Comparison of ENCODE assay signal across 12 cellular contexts in genomic region chr10:99927719-99928280, GRCh38.
DNase-seq lines count a peak whose midpoint lies in the region; ATAC-seq and TF ChIP-seq lines count a peak whose summit lies in the region.
"Had no signal": no experiment of that assay in that cellular context is flagged by ENCODE, and none has a peak within 500 bp of the region (broad histone marks: within the 10 kb centered on the region; RNA-seq: fewer than 3 reads in every experiment).

No MANE protein-coding gene starts in this region.

- peaks cover 2% of the 10 kb centered on the region for H3K9me3 Mint-ChIP-seq in Calu3 (ENCODE audit: low read depth, unreplicated experiment)
- no peaks in the 10 kb centered on the region for H3K9me3 Mint-ChIP-seq in osteocyte (ENCODE audit: unreplicated experiment)
- no peaks in the 10 kb centered on the region for H3K9me3 Mint-ChIP-seq in activated T-cell treated with anti-CD3 and anti-CD28 coated beads, Interleukin-2, amount 50 U/mL, for 4 hours
- H3K9me3 Mint-ChIP-seq: CD4-positive, CD25-positive, alpha-beta regulatory T cell had no signal

- TF ChIP-seq CTCF in Calu3 (IDR thresholded peaks at IDR 0.05; ENCODE audit: unreplicated experiment) (no peak), RWPE2 (IDR thresholded peaks at IDR 0.05; ENCODE audit: poor library complexity, severe bottlenecking) (no peak), left ventricle myocardium inferior (IDR thresholded peaks at IDR 0.05; ENCODE audit: borderline replicate concordance) (no peak), osteocyte (IDR thresholded peaks at IDR 0.05) (no peak)

- H3K9me3 ChIP-seq in RWPE2 (ENCODE audit: severe bottlenecking), result no peaks in the 10 kb centered on the region
- no peaks in the 10 kb centered on the region for H3K9me3 ChIP-seq in left ventricle myocardium inferior (replicated peaks)

- peaks cover 43% of the 10 kb centered on the region for H3K4me1 Mint-ChIP-seq in Calu3 (ENCODE audit: low read depth, unreplicated experiment)
- H3K4me1 Mint-ChIP-seq in osteocyte (ENCODE audit: unreplicated experiment), result peaks cover 44% of the 10 kb centered on the region
- H3K4me1 Mint-ChIP-seq in activated T-cell treated with anti-CD3 and anti-CD28 coated beads, Interleukin-2, amount 50 U/mL, for 4 hours (ENCODE audit: low read depth), result peaks cover 7% of the 10 kb centered on the region
- H3K4me1 Mint-ChIP-seq: CD4-positive, CD25-positive, alpha-beta regulatory T cell had no signal

- H3K27me3 Mint-ChIP-seq in Calu3 (ENCODE audit: unreplicated experiment) (no peaks in the 10 kb centered on the region), osteocyte (ENCODE audit: unreplicated experiment) (no peaks in the 10 kb centered on the region)
- H3K27me3 Mint-ChIP-seq in activated T-cell treated with anti-CD3 and anti-CD28 coated beads, Interleukin-2, amount 50 U/mL, for 4 hours (ENCODE audit: low read depth), result no peaks in the 10 kb centered on the region
- H3K27me3 Mint-ChIP-seq: CD4-positive, CD25-positive, alpha-beta regulatory T cell had no signal

- peaks cover 13% of the 10 kb centered on the region for H3K36me3 ChIP-seq in RWPE2 (ENCODE audit: low read depth)
- no peaks in the 10 kb centered on the region for H3K36me3 ChIP-seq in left ventricle myocardium inferior

- H3K27ac Mint-ChIP-seq in Calu3 (ENCODE audit: unreplicated experiment) (peak overlapping the region; percentile 87), osteocyte (ENCODE audit: unreplicated experiment) (peak overlapping the region; percentile 25)
- H3K27ac Mint-ChIP-seq: CD4-positive, CD25-positive, alpha-beta regulatory T cell had no signal

- peak overlapping the region; percentile 97 for H3K27ac ChIP-seq in RWPE2 (ENCODE audit: poor library complexity, severe bottlenecking)
- peak overlapping the region; percentile 61 for H3K27ac ChIP-seq in left ventricle myocardium inferior (replicated peaks)

- intact Hi-C loops in Calu3 (cut with micrococcal nuclease; ENCODE audit: unreplicated experiment) (loop anchor here (5.0 kb wide), 1 partner anchor 80 kb away; the partner anchor contains the start of gene DNMBP), left ventricle myocardium inferior (cut with micrococcal nuclease) (no loop called here)

- ATAC-seq in RWPE2 (ENCODE audit: low read depth) (no peak), HG02970 (IDR thresholded peaks at IDR 0.05; ENCODE audit: low FRiP score, unreplicated experiment) (no peak)
- no peak for ATAC-seq in activated T-cell treated with anti-CD3 and anti-CD28 coated beads, Interleukin-2, amount 50 U/mL, for 4 hours

- H3K4me1 ChIP-seq in RWPE2 (ENCODE audit: insufficient read depth, poor library complexity, severe bottlenecking) (peaks cover 52% of the 10 kb centered on the region), left ventricle myocardium inferior (peaks cover 45% of the 10 kb centered on the region)

- DNase-seq in Calu3, result no peak
- DNase-seq in RWPE2 (ENCODE audit: low spot score), result no peak
- DNase-seq in left ventricle myocardium inferior, result no peak
- no peak for DNase-seq in osteocyte (ENCODE audit: extremely low spot score, unreplicated experiment)
- DNase-seq in GF-D8 (lab: John Stamatoyannopoulos, UW), result no peak
- DNase-seq in activated CD4-positive, alpha-beta T cell treated with anti-CD3 and anti-CD28 coated beads, Interleukin-2, amount 50 U/mL, for 1 hour, result no peak
- DNase-seq in activated T-cell treated with anti-CD3 and anti-CD28 coated beads, Interleukin-2, amount 50 U/mL, for 4 hours, result no peak
- DNase-seq: activated CD4-positive, CD25-positive, alpha-beta regulatory T cell; activated gamma-delta T cell; CD4-positive, CD25-positive, alpha-beta regulatory T cell; NCI-H1417 had no signal

- no peaks in the 10 kb centered on the region for H3K27me3 ChIP-seq in RWPE2 (ENCODE audit: insufficient read depth, poor library complexity, severe bottlenecking)
- no peaks in the 10 kb centered on the region for H3K27me3 ChIP-seq in left ventricle myocardium inferior (ENCODE audit: low read depth)

- H3K36me3 Mint-ChIP-seq in Calu3 (ENCODE audit: insufficient read depth, unreplicated experiment), result peaks cover 74% of the 10 kb centered on the region
- peaks cover 6% of the 10 kb centered on the region for H3K36me3 Mint-ChIP-seq in osteocyte (ENCODE audit: unreplicated experiment)
- peaks cover 5% of the 10 kb centered on the region for H3K36me3 Mint-ChIP-seq in activated T-cell treated with anti-CD3 and anti-CD28 coated beads, Interleukin-2, amount 50 U/mL, for 4 hours (ENCODE audit: insufficient read depth)
- H3K36me3 Mint-ChIP-seq: CD4-positive, CD25-positive, alpha-beta regulatory T cell had no signal

- H3K4me3 ChIP-seq in RWPE2 (ENCODE audit: severe bottlenecking), result peak overlapping the region; percentile 39
- H3K4me3 ChIP-seq in left ventricle myocardium inferior, result peak overlapping the region; percentile 31

- CTCF ChIA-PET in Calu3 (lab: Charles Lee), result interaction anchor here (0.8 kb wide), 1 partner anchor 21 kb away, joined by 3 read pairs; no protein-coding TSS in a partner anchor

- peak overlapping the region; percentile 100 for H3K4me3 Mint-ChIP-seq in Calu3 (ENCODE audit: low read depth, unreplicated experiment)
- H3K4me3 Mint-ChIP-seq in osteocyte (ENCODE audit: unreplicated experiment), result no peak overlapping the region
- H3K4me3 Mint-ChIP-seq in activated T-cell treated with anti-CD3 and anti-CD28 coated beads, Interleukin-2, amount 50 U/mL, for 4 hours, result no peak overlapping the region
- H3K4me3 Mint-ChIP-seq: CD4-positive, CD25-positive, alpha-beta regulatory T cell had no signal

- BruUV-seq in Calu3 (replicated peaks; lab: Mats Ljungman, UMichigan), result no TSS peak
